8 cellular contexts compared by ENCODE assay signal in genomic region chr6:113858605-113859348, GRCh38. TPM values are rescaled to one million over a fixed set of nuclear protein-coding genes. Genes with fewer than 3 reads are reported as not detected.
DNase-seq lines count a peak whose midpoint lies in the region; ATAC-seq lines count a peak whose summit lies in the region.

No MANE protein-coding gene starts in this region.

- H3K4me1 Mint-ChIP-seq in activated CD8-positive, alpha-beta T cell treated with anti-CD3 and anti-CD28 coated beads, Interleukin-2, amount 10 ng/mL, durations not matched to agents 7 days and 5 days (ENCODE audit: low read depth): peaks cover 18% of the 10 kb centered on the region

- peak; percentile 91 for DNase-seq in CD1c-positive myeloid dendritic cell (ENCODE audit: extremely low spot score)
- DNase-seq in NCI-H748 treated with DMSO at 0.1 percent for 48 hours (lab: John Stamatoyannopoulos, UW): peak; percentile 98
- peak; percentile 80 for DNase-seq in activated CD8-positive, alpha-beta T cell treated with anti-CD3 and anti-CD28 coated beads, Interleukin-2, amount 10 ng/mL, durations not matched to agents 7 days and 5 days
- DNase-seq in effector CD4-positive, alpha-beta T cell: peak; percentile 49
- peak; percentile 94 for DNase-seq in medulla oblongata (ENCODE audit: extremely low spot score)
- peak; percentile 32 for DNase-seq in stimulated activated CD8-positive, alpha-beta memory T cell treated with anti-CD3 and anti-CD28 coated beads, Interleukin-12 subunit alpha, Interleukin-12 subunit beta, amount 100 ng/mL, for 1 hour (ENCODE audit: low read depth)

- no peak overlapping the region for H3K27ac Mint-ChIP-seq in activated CD8-positive, alpha-beta T cell treated with anti-CD3 and anti-CD28 coated beads, Interleukin-2, amount 10 ng/mL, durations not matched to agents 7 days and 5 days

- CTCF ChIA-PET in activated CD8-positive, alpha-beta T cell treated with anti-CD3 and anti-CD28 coated beads, Interleukin-2, amount 10 ng/mL, durations not matched to agents 7 days and 5 days (lab: Charles Lee): interaction anchor here (0.6 to 1.8 kb wide), 24 partner anchors 9 to 1679 kb away, joined by 3 to 17 read pairs (median 3); no protein-coding TSS in a partner anchor

- POLR2A ChIA-PET in activated CD8-positive, alpha-beta T cell treated with anti-CD3 and anti-CD28 coated beads, Interleukin-2, amount 10 ng/mL, durations not matched to agents 7 days and 5 days (lab: Charles Lee): no interaction called here

- ATAC-seq in GM19351 (IDR thresholded peaks at IDR 0.05; ENCODE audit: unreplicated experiment): peak; percentile 68
- ATAC-seq in HG03469 (IDR thresholded peaks at IDR 0.05; ENCODE audit: unreplicated experiment): peak; percentile 79
- ATAC-seq in activated CD8-positive, alpha-beta T cell treated with anti-CD3 and anti-CD28 coated beads, Interleukin-2, amount 10 ng/mL, durations not matched to agents 7 days and 5 days: peak; percentile 96

- peaks cover 4% of the 10 kb centered on the region for H3K36me3 Mint-ChIP-seq in activated CD8-positive, alpha-beta T cell treated with anti-CD3 and anti-CD28 coated beads, Interleukin-2, amount 10 ng/mL, durations not matched to agents 7 days and 5 days (ENCODE audit: low read depth)

- no peaks in the 10 kb centered on the region for H3K9me3 Mint-ChIP-seq in activated CD8-positive, alpha-beta T cell treated with anti-CD3 and anti-CD28 coated beads, Interleukin-2, amount 10 ng/mL, durations not matched to agents 7 days and 5 days (ENCODE audit: insufficient read depth)

- peak overlapping the region; percentile 18 for H3K4me3 Mint-ChIP-seq in activated CD8-positive, alpha-beta T cell treated with anti-CD3 and anti-CD28 coated beads, Interleukin-2, amount 10 ng/mL, durations not matched to agents 7 days and 5 days

- H3K27me3 Mint-ChIP-seq in activated CD8-positive, alpha-beta T cell treated with anti-CD3 and anti-CD28 coated beads, Interleukin-2, amount 10 ng/mL, durations not matched to agents 7 days and 5 days (ENCODE audit: low read depth): peaks cover 30% of the 10 kb centered on the region

RNA-seq across cellular contexts. Expression of gene MARCKS, which starts 1.6 kb away (rescaled TPM):
- under 1 TPM; 0.05 to 0.08 TPM for total RNA-seq in activated CD8-positive, alpha-beta T cell treated with anti-CD3 and anti-CD28 coated beads, Interleukin-2, amount 10 ng/mL, durations not matched to agents 7 days and 5 days

Comparison
In these comparisons a context has a peak if more than half of its experiments do, and no peak if none do; other contexts are left out.
1. Peak in every context shown above with its lines: DNase-seq and ATAC-seq.
2. DNase-seq: peak in every context shown above with its lines; median percentile 98 in NCI-H748 treated with DMSO at 0.1 percent for 48 hours; 94 in medulla oblongata; 91 in CD1c-positive myeloid dendritic cell; 80 in activated CD8-positive, alpha-beta T cell treated with anti-CD3 and anti-CD28 coated beads, Interleukin-2, amount 10 ng/mL, durations not matched to agents 7 days and 5 days; 49 in effector CD4-positive, alpha-beta T cell; 32 in stimulated activated CD8-positive, alpha-beta memory T cell treated with anti-CD3 and anti-CD28 coated beads, Interleukin-12 subunit alpha, Interleukin-12 subunit beta, amount 100 ng/mL, for 1 hour.